In the genomic region with DNA sequence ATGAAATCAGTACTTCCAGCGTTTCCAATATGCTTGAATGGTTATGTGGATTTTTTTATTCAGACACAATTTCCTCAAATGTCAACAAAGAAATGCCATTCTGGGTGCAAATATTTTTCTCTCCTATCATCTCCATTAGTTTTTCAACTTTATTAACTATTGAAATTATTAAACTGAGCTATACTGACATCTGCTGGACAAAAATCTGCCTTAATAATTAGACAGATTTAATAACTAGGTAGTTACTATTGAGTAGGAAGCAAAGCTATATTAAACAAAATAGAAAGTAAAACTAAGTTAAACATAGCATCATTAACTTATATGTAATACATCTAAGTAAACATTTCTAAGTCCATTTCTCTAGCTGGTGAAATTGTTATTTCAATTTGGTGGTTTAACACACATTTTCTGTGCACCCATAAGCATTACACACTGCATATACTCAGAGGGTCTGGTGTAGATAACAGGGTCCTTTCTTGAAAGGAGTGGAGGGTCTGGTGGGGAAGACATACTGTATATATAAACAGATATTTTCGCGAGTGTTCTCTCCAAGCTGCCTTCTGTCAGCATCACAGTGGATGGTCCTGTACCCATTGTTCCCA, we compare ENCODE assay signal across 10 cellular contexts.
DNase-seq lines count a peak whose midpoint lies in the region; ATAC-seq and TF ChIP-seq lines count a peak whose summit lies in the region.
"Had no signal": no experiment of that assay in that cellular context is flagged by ENCODE, and none has a peak within 500 bp of the region (broad histone marks: within the 10 kb centered on the region; RNA-seq: fewer than 3 reads in every experiment).

No MANE protein-coding gene starts in this region.

- H3K9ac ChIP-seq in MM.1S (ENCODE audit: low read length): no peak overlapping the region

- H3K4me3 Mint-ChIP-seq in activated CD4-positive, alpha-beta T cell treated with anti-CD3 and anti-CD28 coated beads, Interleukin-2, amount 10 ng/mL, durations not matched to agents 7 days and 5 days: no peak overlapping the region
- H3K4me3 Mint-ChIP-seq: T-helper 17 cell had no signal

- ATAC-seq in GM18868 (IDR thresholded peaks at IDR 0.05; ENCODE audit: unreplicated experiment): peak; percentile 48
- ATAC-seq in GM21528 (IDR thresholded peaks at IDR 0.05; ENCODE audit: low FRiP score, unreplicated experiment): no peak
- ATAC-seq: T-helper 17 cell had no signal

- no peaks in the 10 kb centered on the region for H4K20me1 ChIP-seq in MM.1S (ENCODE audit: insufficient read depth, low read length)

- peak; percentile 63 for DNase-seq in MM.1S
- DNase-seq in dermis blood vessel endothelial cell: peak; percentile 42
- peak; percentile 45 for DNase-seq in pons (ENCODE audit: low spot score)
- no peak for DNase-seq in amniotic stem cell (lab: John Stamatoyannopoulos, UW)
- no peak for DNase-seq in activated CD4-positive, alpha-beta T cell treated with anti-CD3 and anti-CD28 coated beads, Interleukin-2, amount 10 ng/mL, durations not matched to agents 7 days and 5 days
- DNase-seq in NCI-H2107 (lab: John Stamatoyannopoulos, UW): no peak
- DNase-seq: T-helper 17 cell had no signal

- H3K4me2 ChIP-seq in MM.1S (ENCODE audit: low read depth, low read length): no peak overlapping the region

- no peaks in the 10 kb centered on the region for H3F3A ChIP-seq in MM.1S (ENCODE audit: insufficient read depth, low read length)

- H3K9me2 ChIP-seq in MM.1S (replicated peaks; ENCODE audit: insufficient read depth, low read length): no peaks in the 10 kb centered on the region

- H3K9me3 ChIP-seq in MM.1S (replicated peaks; ENCODE audit: insufficient read depth, low read length): no peaks in the 10 kb centered on the region

- H3K36me3 Mint-ChIP-seq in activated CD4-positive, alpha-beta T cell treated with anti-CD3 and anti-CD28 coated beads, Interleukin-2, amount 10 ng/mL, durations not matched to agents 7 days and 5 days (ENCODE audit: low read depth): no peaks in the 10 kb centered on the region

- H3K9me3 Mint-ChIP-seq in activated CD4-positive, alpha-beta T cell treated with anti-CD3 and anti-CD28 coated beads, Interleukin-2, amount 10 ng/mL, durations not matched to agents 7 days and 5 days: no peaks in the 10 kb centered on the region

- H3K4me3 ChIP-seq in MM.1S (ENCODE audit: low read length): no peak overlapping the region

- no peaks in the 10 kb centered on the region for H3K4me1 Mint-ChIP-seq in activated CD4-positive, alpha-beta T cell treated with anti-CD3 and anti-CD28 coated beads, Interleukin-2, amount 10 ng/mL, durations not matched to agents 7 days and 5 days

- no peak overlapping the region for H2AFZ ChIP-seq in MM.1S (ENCODE audit: low read length)

- H3K79me2 ChIP-seq in MM.1S (ENCODE audit: low read length): no peaks in the 10 kb centered on the region

- H3K4me1 ChIP-seq in MM.1S (ENCODE audit: low read length): no peaks in the 10 kb centered on the region

- POLR2A ChIA-PET in activated CD4-positive, alpha-beta T cell treated with anti-CD3 and anti-CD28 coated beads, Interleukin-2, amount 10 ng/mL, durations not matched to agents 7 days and 5 days (lab: Charles Lee): no interaction called here

- no peaks in the 10 kb centered on the region for H3K36me3 ChIP-seq in MM.1S (replicated peaks; ENCODE audit: insufficient read depth, low read length)

- H3K27me3 ChIP-seq in MM.1S (replicated peaks; ENCODE audit: insufficient read depth, low read length): no peaks in the 10 kb centered on the region

- peak; percentile 62 for TF ChIP-seq CTCF in MM.1S (IDR thresholded peaks at IDR 0.05; ENCODE audit: low read length)

- H3K27ac ChIP-seq in MM.1S (ENCODE audit: low read length): no peak overlapping the region
- H3K27ac ChIP-seq: epithelial cell of prostate had no signal

- CTCF ChIA-PET in activated CD4-positive, alpha-beta T cell treated with anti-CD3 and anti-CD28 coated beads, Interleukin-2, amount 10 ng/mL, durations not matched to agents 7 days and 5 days (lab: Charles Lee): no interaction called here

- H3K27ac Mint-ChIP-seq in activated CD4-positive, alpha-beta T cell treated with anti-CD3 and anti-CD28 coated beads, Interleukin-2, amount 10 ng/mL, durations not matched to agents 7 days and 5 days: no peak overlapping the region
- H3K27ac Mint-ChIP-seq: T-helper 17 cell had no signal

- H3K27me3 Mint-ChIP-seq in activated CD4-positive, alpha-beta T cell treated with anti-CD3 and anti-CD28 coated beads, Interleukin-2, amount 10 ng/mL, durations not matched to agents 7 days and 5 days: no peaks in the 10 kb centered on the region

Comparison
In these comparisons a context has a peak if more than half of its experiments do, and no peak if none do; other contexts are left out.
1. DNase-seq: peak in MM.1S (single experiment), dermis blood vessel endothelial cell (single experiment) and pons (single experiment); none in amniotic stem cell (single experiment), activated CD4-positive, alpha-beta T cell treated with anti-CD3 and anti-CD28 coated beads, Interleukin-2, amount 10 ng/mL, durations not matched to agents 7 days and 5 days (single experiment) and NCI-H2107 (single experiment).